ENCODE assay signal across 17 cellular contexts in genomic region chr12:124607681-124608425, GRCh38. TPM values are rescaled to one million over a fixed set of nuclear protein-coding genes. Genes with fewer than 3 reads are reported as not detected.
DNase-seq lines count a peak whose midpoint lies in the region; ATAC-seq, FAIRE-seq and TF ChIP-seq lines count a peak whose summit lies in the region.
"Had no signal": no experiment of that assay in that cellular context is flagged by ENCODE, and none has a peak within 500 bp of the region (broad histone marks: within the 10 kb centered on the region; RNA-seq: fewer than 3 reads in every experiment).

No MANE protein-coding gene starts in this region.

- no peak for DNase-seq in CD14-positive monocyte (ENCODE audit: low spot score)
- DNase-seq in NAMALWA (ENCODE audit: low spot score): peak; percentile 13
- peak; percentile 73 for DNase-seq in bronchial epithelial cell (ENCODE audit: low read depth)
- no peak for DNase-seq in activated T-helper 2 cell treated with anti-CD3 and anti-CD28 coated beads, Interferon-gamma antibody, Interleukin-2, Interleukin-4, amounts not matched to agents 10 μg/mL and 5 μg/mL and 100 μg/mL, durations not matched to agents 14 hours and 24 hours and 36 hours (ENCODE audit: low spot score)
- no peak for DNase-seq in NCI-H446 (lab: John Stamatoyannopoulos, UW)
- DNase-seq in NCI-H69 (lab: John Stamatoyannopoulos, UW): no peak
- DNase-seq: activated CD8-positive, alpha-beta T cell treated with anti-CD3 and anti-CD28 coated beads, Interleukin-2, amount 10 ng/mL, durations not matched to agents 7 days and 5 days; activated naive CD4-positive, alpha-beta T cell treated with anti-CD3 and anti-CD28 coated beads for 36 hours; EL; mesendoderm; NCI-H1105 treated with DMSO at 0.1 percent for 48 hours; NCI-H524 treated with DMSO at 0.1 percent for 48 hours; SHP77 treated with DMSO at 0.1 percent for 48 hours; stimulated activated CD4-positive, alpha-beta T cell treated with anti-CD3 and anti-CD28 coated beads, Interleukin-1b, Interleukin-23, amount 100 ng/mL, for 48 hours had no signal

- H3K9me3 Mint-ChIP-seq in CD14-positive monocyte: peaks cover 0 to 7% (median 0%) of the 10 kb centered on the region in 7 donors
- H3K9me3 Mint-ChIP-seq in nephron: peaks cover 5% of the 10 kb centered on the region
- H3K9me3 Mint-ChIP-seq in activated T-helper 2 cell treated with anti-CD3 and anti-CD28 coated beads, Interferon-gamma antibody, Interleukin-2, Interleukin-4, amounts not matched to agents 10 μg/mL and 5 μg/mL and 100 μg/mL, durations not matched to agents 14 hours and 24 hours and 36 hours: no peaks in the 10 kb centered on the region
- H3K9me3 Mint-ChIP-seq: activated naive CD4-positive, alpha-beta T cell treated with anti-CD3 and anti-CD28 coated beads for 36 hours had no signal

- H3K27me3 Mint-ChIP-seq in CD14-positive monocyte (ENCODE audit: low read depth in 3 of 3) (peaks cover 0 to 19% (median 18%) of the 10 kb centered on the region in 3 donors), nephron (ENCODE audit: low read depth) (peaks cover 9% of the 10 kb centered on the region)
- H3K27me3 Mint-ChIP-seq in activated T-helper 2 cell treated with anti-CD3 and anti-CD28 coated beads, Interferon-gamma antibody, Interleukin-2, Interleukin-4, amounts not matched to agents 10 μg/mL and 5 μg/mL and 100 μg/mL, durations not matched to agents 14 hours and 24 hours and 36 hours (ENCODE audit: low read depth): peaks cover 41% of the 10 kb centered on the region

- peaks cover 54% of the 10 kb centered on the region for H3K4me1 Mint-ChIP-seq in CD14-positive monocyte
- peaks cover 63% of the 10 kb centered on the region for H3K4me1 Mint-ChIP-seq in nephron
- H3K4me1 Mint-ChIP-seq in activated T-helper 2 cell treated with anti-CD3 and anti-CD28 coated beads, Interferon-gamma antibody, Interleukin-2, Interleukin-4, amounts not matched to agents 10 μg/mL and 5 μg/mL and 100 μg/mL, durations not matched to agents 14 hours and 24 hours and 36 hours (ENCODE audit: low read depth): peaks cover 11% of the 10 kb centered on the region

- no peak for ATAC-seq in GM18867 (IDR thresholded peaks at IDR 0.05; ENCODE audit: unreplicated experiment)

- H3K27ac Mint-ChIP-seq in CD14-positive monocyte (peak overlapping the region in 6 of 7 donors; percentile 86 to 93 (median 89)), nephron (peak overlapping the region; percentile 58 to 80 (median 60))
- H3K27ac Mint-ChIP-seq in activated T-helper 2 cell treated with anti-CD3 and anti-CD28 coated beads, Interferon-gamma antibody, Interleukin-2, Interleukin-4, amounts not matched to agents 10 μg/mL and 5 μg/mL and 100 μg/mL, durations not matched to agents 14 hours and 24 hours and 36 hours: no peak overlapping the region
- H3K27ac Mint-ChIP-seq: activated naive CD4-positive, alpha-beta T cell treated with anti-CD3 and anti-CD28 coated beads for 36 hours had no signal

- H3K36me3 Mint-ChIP-seq in CD14-positive monocyte: peaks cover 5 to 13% of the 10 kb centered on the region in 2 donors
- no peaks in the 10 kb centered on the region for H3K36me3 Mint-ChIP-seq in nephron (ENCODE audit: low read depth)
- H3K36me3 Mint-ChIP-seq in activated T-helper 2 cell treated with anti-CD3 and anti-CD28 coated beads, Interferon-gamma antibody, Interleukin-2, Interleukin-4, amounts not matched to agents 10 μg/mL and 5 μg/mL and 100 μg/mL, durations not matched to agents 14 hours and 24 hours and 36 hours (ENCODE audit: low read depth): no peaks in the 10 kb centered on the region

- TF ChIP-seq CTCF in CD14-positive monocyte (IDR thresholded peaks at IDR 0.05) (no peak), bronchial epithelial cell (IDR thresholded peaks at IDR 0.05; ENCODE audit: insufficient read depth, low read length, severe bottlenecking) (no peak), nephron (IDR thresholded peaks at IDR 0.05; ENCODE audit: unreplicated experiment in 3 of 3) (no peak)

- peaks cover 7% of the 10 kb centered on the region for H3K27me3 ChIP-seq in bronchial epithelial cell (ENCODE audit: control insufficient read depth, insufficient read depth, low read length)

- no peak overlapping the region for H3K4me3 ChIP-seq in bronchial epithelial cell (ENCODE audit: low read depth, low read length)

- FAIRE-seq in bronchial epithelial cell (lab: Jason Lieb, UNC): no peak
- FAIRE-seq: TTC549 had no signal

- no peaks in the 10 kb centered on the region for H3K36me3 ChIP-seq in bronchial epithelial cell (ENCODE audit: control insufficient read depth, insufficient read depth, low read length)

- intact Hi-C loops in CD14-positive monocyte (cut with micrococcal nuclease): loop anchor here in 1 of 2 donors (5.0 kb wide), 2 partner anchors 36 to 39 kb away; no protein-coding TSS in a partner anchor
- intact Hi-C loops in activated T-helper 2 cell treated with anti-CD3 and anti-CD28 coated beads, Interferon-gamma antibody, Interleukin-2, Interleukin-4, amounts not matched to agents 10 μg/mL and 5 μg/mL and 100 μg/mL, durations not matched to agents 14 hours and 24 hours and 36 hours (cut with micrococcal nuclease): no loop called here

- H3K4me3 Mint-ChIP-seq in CD14-positive monocyte (peak overlapping the region in 1 of 2 donors; percentile 73), nephron (peak overlapping the region in 2 of 3 experiments; percentile 1 to 22)
- no peak overlapping the region for H3K4me3 Mint-ChIP-seq in activated T-helper 2 cell treated with anti-CD3 and anti-CD28 coated beads, Interferon-gamma antibody, Interleukin-2, Interleukin-4, amounts not matched to agents 10 μg/mL and 5 μg/mL and 100 μg/mL, durations not matched to agents 14 hours and 24 hours and 36 hours (ENCODE audit: low read depth)

RNA-seq across cellular contexts. Expression of gene NCOR2, which starts 40.4 kb away (rescaled TPM):
- 1 to 10 TPM; 4.7 to 5.5 TPM for polyA plus RNA-seq in CD14-positive monocyte
- 20.1 and 20.3 TPM in 2 replicates for total RNA-seq in bronchial epithelial cell
- total RNA-seq in activated T-helper 2 cell treated with anti-CD3 and anti-CD28 coated beads, Interferon-gamma antibody, Interleukin-2, Interleukin-4, amounts not matched to agents 10 μg/mL and 5 μg/mL and 100 μg/mL, durations not matched to agents 14 hours and 24 hours and 36 hours: 109 and 119 TPM in 2 replicates

Comparison
In these comparisons a context has a peak if more than half of its experiments do, and no peak if none do; other contexts are left out.
1. DNase-seq: peak in NAMALWA (single experiment) and bronchial epithelial cell (single experiment); none in CD14-positive monocyte (single experiment), activated T-helper 2 cell treated with anti-CD3 and anti-CD28 coated beads, Interferon-gamma antibody, Interleukin-2, Interleukin-4, amounts not matched to agents 10 μg/mL and 5 μg/mL and 100 μg/mL, durations not matched to agents 14 hours and 24 hours and 36 hours (single experiment), NCI-H446 (0 of 2) and NCI-H69 (single experiment).